ENCODE assay signal across 22 cellular contexts in the genomic region with DNA sequence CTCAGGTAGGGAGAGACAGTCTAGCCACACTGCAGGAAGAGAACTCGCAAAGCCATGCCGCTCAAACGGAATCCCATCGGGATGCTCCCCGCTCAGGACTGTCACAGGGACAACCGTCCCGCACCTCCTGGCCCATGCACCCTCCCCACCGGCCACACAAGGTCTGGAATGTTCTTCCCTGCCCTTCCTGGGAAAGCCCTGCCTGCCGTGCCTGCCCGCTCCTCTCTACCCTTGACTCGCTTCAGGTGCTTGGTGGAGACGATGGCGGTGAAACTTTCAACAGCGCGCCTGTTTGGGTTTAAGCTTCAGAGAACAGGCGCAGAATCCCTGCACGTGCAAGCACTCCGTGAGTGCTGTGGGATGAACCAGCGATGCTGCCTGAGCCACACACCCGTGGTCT. TPM values are rescaled to one million over a fixed set of nuclear protein-coding genes. Genes with fewer than 3 reads are reported as not detected.
A peak's percentile ranks its signal among the peaks of the same experiment; 100 is the strongest.
DNase-seq lines count a peak whose midpoint lies in the region; TF ChIP-seq lines count a peak whose summit lies in the region.
"Had no signal": no experiment of that assay in that cellular context is flagged by ENCODE, and none has a peak within 500 bp of the region (broad histone marks: within the 10 kb centered on the region; RNA-seq: fewer than 3 reads in every experiment).

No MANE protein-coding gene starts in this region.

- H3K9me3 ChIP-seq in BLaER1 treated with 17β-estradiol and CSF1 and Interleukin-3, amounts not matched to agents 10 nM and 100 nM (replicated peaks in 1 of 11), result peaks cover 10 to 30% (median 24%) of the 10 kb centered on the region in 11 experiments; a peak in 21 of 22 replicates
- H3K9me3 ChIP-seq in Karpas-422 (ENCODE audit: low read length), result no peaks in the 10 kb centered on the region
- H3K9me3 ChIP-seq in iPS-20b (ENCODE audit: insufficient read depth, low read depth, low read length), result no peaks in the 10 kb centered on the region
- H3K9me3 ChIP-seq in neuronal stem cell (replicated peaks in 1 of 2; ENCODE audit: control insufficient read depth in 2 of 2, insufficient read depth in 1 of 2, low read depth in 1 of 2, low read length in 2 of 2), result no peaks in the 10 kb centered on the region
- H3K9me3 ChIP-seq: SJCRH30 had no signal

- WGBS in neuronal stem cell (ENCODE audit: extremely low coverage in 2 of 2, insufficient read length in 2 of 2, insufficient replicate concordance in 1 of 2), 2 donors, result no CpG with 5 or more reads among the region's 20 CpGs

- H2AFZ ChIP-seq in Karpas-422 (ENCODE audit: low read length) (no peak overlapping the region), neuronal stem cell (ENCODE audit: low read length) (no peak overlapping the region)
- H2AFZ ChIP-seq: GM23248 had no signal

- no peaks in the 10 kb centered on the region for H3K9me2 ChIP-seq in Karpas-422 (replicated peaks; ENCODE audit: insufficient read depth, low read length)

- H3K14ac ChIP-seq in neuronal stem cell (ENCODE audit: low read length), result peak overlapping the region; percentile 31

- CTCF ChIA-PET in activated CD4-positive, alpha-beta T cell treated with anti-CD3 and anti-CD28 coated beads, Interleukin-2, amount 10 ng/mL, durations not matched to agents 7 days and 5 days (lab: Charles Lee), result no interaction called here

- no peaks in the 10 kb centered on the region for H3K27me3 ChIP-seq in BLaER1 treated with 17β-estradiol and CSF1 and Interleukin-3, amounts not matched to agents 10 nM and 100 nM
- H3K27me3 ChIP-seq in Karpas-422 (ENCODE audit: low read length) (no peaks in the 10 kb centered on the region), iPS-20b (ENCODE audit: insufficient read depth, low read length) (no peaks in the 10 kb centered on the region), neuronal stem cell (ENCODE audit: control insufficient read depth in 3 of 3, insufficient read depth in 3 of 3, low read depth in 1 of 3, low read length in 3 of 3) (no peaks in the 10 kb centered on the region)
- H3K27me3 ChIP-seq: SJCRH30 had no signal

- H2BK15ac ChIP-seq in neuronal stem cell (ENCODE audit: low read length), result no peak overlapping the region

- DNase-seq in Karpas-422 (no peak), neuronal stem cell (ENCODE audit: low spot score) (no peak), G401 (ENCODE audit: low spot score) (no peak), LoVo (ENCODE audit: low spot score) (no peak), GM13976 (ENCODE audit: low spot score) (no peak)
- DNase-seq in activated CD4-positive, alpha-beta T cell treated with anti-CD3 and anti-CD28 coated beads, Interleukin-2, amount 10 ng/mL, durations not matched to agents 7 days and 5 days, result no peak
- DNase-seq: AML-193; COR-L47; DMS79; GM23248; KBM-7; NCI-H1092 treated with DMSO at 0.1 percent for 48 hours; NCI-H1436 treated with DMSO at 0.1 percent for 48 hours; NCI-H1930; NCI-H2227 treated with DMSO at 0.1 percent for 48 hours; NCI-H510A treated with DMSO at 0.1 percent for 48 hours; NCI-H774; NK-92 treated with Interleukin-12 subunit alpha and Interleukin-12 subunit beta, amount 100 ng/mL, for 24 hours; SJCRH30 had no signal

- H3K9ac ChIP-seq in BLaER1 treated with 17β-estradiol and CSF1 and Interleukin-3, amounts not matched to agents 10 nM and 100 nM, result no peak overlapping the region
- H3K9ac ChIP-seq in Karpas-422 (ENCODE audit: low read length) (no peak overlapping the region), iPS-20b (ENCODE audit: low read depth, low read length) (0 out of 2 replicates have a peak overlapping the region, but pooled peaks have one; percentile 5), neuronal stem cell (ENCODE audit: low read depth, low read length, poor library complexity) (no peak overlapping the region)
- H3K9ac ChIP-seq: GM23248 had no signal

- no peak overlapping the region for H3K4ac ChIP-seq in neuronal stem cell (ENCODE audit: low read length)

- peak overlapping the region in 6 of 11 experiments; percentile 13 to 71 (median 65); a peak in 12 of 22 replicates for H3K4me2 ChIP-seq in BLaER1 treated with 17β-estradiol and CSF1 and Interleukin-3, amounts not matched to agents 10 nM and 100 nM
- H3K4me2 ChIP-seq in Karpas-422 (ENCODE audit: low read depth, low read length, poor library complexity, severe bottlenecking) (peak overlapping the region; percentile 83), neuronal stem cell (ENCODE audit: insufficient read depth, low read length, poor library complexity, severe bottlenecking) (no peak overlapping the region)

- peaks cover 28 to 67% (median 48%) of the 10 kb centered on the region in 11 experiments; a peak in 21 of 22 replicates for H3K36me3 ChIP-seq in BLaER1 treated with 17β-estradiol and CSF1 and Interleukin-3, amounts not matched to agents 10 nM and 100 nM
- H3K36me3 ChIP-seq in Karpas-422 (ENCODE audit: insufficient read depth, low read length) (peaks cover 4% of the 10 kb centered on the region; the same call in 1 of the 2 replicates), iPS-20b (ENCODE audit: insufficient read depth, low read depth, low read length) (no peaks in the 10 kb centered on the region), neuronal stem cell (replicated peaks in 1 of 2; ENCODE audit: control insufficient read depth in 2 of 2, insufficient read depth in 2 of 2, low read length in 2 of 2) (peaks cover 1 to 6% of the 10 kb centered on the region in 2 donors)
- H3K36me3 ChIP-seq: SJCRH30 had no signal

- H3K27ac ChIP-seq in BLaER1 treated with 17β-estradiol and CSF1 and Interleukin-3, amounts not matched to agents 10 nM and 100 nM, result no peak overlapping the region
- H3K27ac ChIP-seq in Karpas-422 (ENCODE audit: low read length) (peak overlapping the region; percentile 100; the same call in 1 of the 2 replicates), iPS-20b (ENCODE audit: low read length) (no peak overlapping the region), neuronal stem cell (replicated peaks; ENCODE audit: low read length) (no peak overlapping the region)
- H3K27ac ChIP-seq: GM23248, SJCRH30 had no signal

- H2BK5ac ChIP-seq in neuronal stem cell (ENCODE audit: low read length), result no peak overlapping the region

- no peak for TF ChIP-seq CTCF in GM13976 (IDR thresholded peaks at IDR 0.05; ENCODE audit: borderline replicate concordance, control extremely low read depth, extremely low read depth, insufficient read depth, missing control alignments)

- H3K79me2 ChIP-seq in Karpas-422 (ENCODE audit: low read length), result peaks cover 66% of the 10 kb centered on the region

- H3K4me1 ChIP-seq in BLaER1 treated with 17β-estradiol and CSF1 and Interleukin-3, amounts not matched to agents 10 nM and 100 nM, result peaks cover 2 to 48% (median 44%) of the 10 kb centered on the region in 10 experiments; a peak in 16 of 20 replicates
- H3K4me1 ChIP-seq in Karpas-422 (ENCODE audit: low read length) (peaks cover 91% of the 10 kb centered on the region), iPS-20b (ENCODE audit: insufficient read depth, low read length) (peaks cover 11% of the 10 kb centered on the region), neuronal stem cell (ENCODE audit: control insufficient read depth in 2 of 2, insufficient read depth in 1 of 2, low read depth in 1 of 2, low read length in 2 of 2) (peaks cover 0 to 4% of the 10 kb centered on the region in 2 donors)
- H3K4me1 ChIP-seq: SJCRH30 had no signal

- H2AK5ac ChIP-seq in neuronal stem cell (ENCODE audit: low read depth, low read length), result no peak overlapping the region

- peaks cover 34% of the 10 kb centered on the region for H3K79me1 ChIP-seq in neuronal stem cell (ENCODE audit: low read depth, low read length)

- no peak overlapping the region for H4K91ac ChIP-seq in neuronal stem cell (ENCODE audit: low read depth, low read length, poor library complexity)

- no peak overlapping the region for H2BK12ac ChIP-seq in neuronal stem cell (ENCODE audit: low read length)

- in situ Hi-C loops in G401 (cut with HindIII; ENCODE audit: low sequenced_read_pairs) (no loop called here), GM13976 (cut with MboI; ENCODE audit: low sequenced_read_pairs, unreplicated experiment) (no loop called here)

- H3K4me1 Mint-ChIP-seq in activated CD4-positive, alpha-beta T cell treated with anti-CD3 and anti-CD28 coated beads, Interleukin-2, amount 10 ng/mL, durations not matched to agents 7 days and 5 days, result peaks cover 1% of the 10 kb centered on the region

- peak overlapping the region; percentile 49 for H3K23ac ChIP-seq in neuronal stem cell (ENCODE audit: low read depth, low read length, poor library complexity)

- peak overlapping the region; percentile 42 for H2BK120ac ChIP-seq in neuronal stem cell (ENCODE audit: low read depth, low read length)

- H3K27ac Mint-ChIP-seq in activated CD4-positive, alpha-beta T cell treated with anti-CD3 and anti-CD28 coated beads, Interleukin-2, amount 10 ng/mL, durations not matched to agents 7 days and 5 days, result no peak overlapping the region

- no peak overlapping the region for H3K4me3 ChIP-seq in BLaER1 treated with 17β-estradiol and CSF1 and Interleukin-3, amounts not matched to agents 10 nM and 100 nM
- H3K4me3 ChIP-seq in Karpas-422 (ENCODE audit: low read length), result no peak overlapping the region
- H3K4me3 ChIP-seq in iPS-20b (ENCODE audit: low read length), result no peak overlapping the region
- H3K4me3 ChIP-seq in neuronal stem cell (ENCODE audit: low read length in 2 of 2), result no peak overlapping the region
- H3K4me3 ChIP-seq: GM23248, SJCRH30 had no signal

- H3K18ac ChIP-seq in neuronal stem cell (ENCODE audit: low read length), result peak overlapping the region; percentile 42

- H3K27me3 Mint-ChIP-seq in activated CD4-positive, alpha-beta T cell treated with anti-CD3 and anti-CD28 coated beads, Interleukin-2, amount 10 ng/mL, durations not matched to agents 7 days and 5 days, result no peaks in the 10 kb centered on the region

- H3K36me3 Mint-ChIP-seq in activated CD4-positive, alpha-beta T cell treated with anti-CD3 and anti-CD28 coated beads, Interleukin-2, amount 10 ng/mL, durations not matched to agents 7 days and 5 days (ENCODE audit: low read depth), result peaks cover 1% of the 10 kb centered on the region

- H3K9me3 Mint-ChIP-seq in activated CD4-positive, alpha-beta T cell treated with anti-CD3 and anti-CD28 coated beads, Interleukin-2, amount 10 ng/mL, durations not matched to agents 7 days and 5 days, result no peaks in the 10 kb centered on the region

- POLR2A ChIA-PET in activated CD4-positive, alpha-beta T cell treated with anti-CD3 and anti-CD28 coated beads, Interleukin-2, amount 10 ng/mL, durations not matched to agents 7 days and 5 days (lab: Charles Lee), result no interaction called here

- H4K20me1 ChIP-seq in BLaER1 treated with 17β-estradiol and CSF1 and Interleukin-3, amounts not matched to agents 10 nM and 100 nM, result peaks cover 68 to 99% (median 81%) of the 10 kb centered on the region in 11 experiments
- peaks cover 20% of the 10 kb centered on the region; the same call in 1 of the 2 replicates for H4K20me1 ChIP-seq in Karpas-422 (ENCODE audit: insufficient read depth, low read depth, low read length)

- no peak overlapping the region for H3K4me3 Mint-ChIP-seq in activated CD4-positive, alpha-beta T cell treated with anti-CD3 and anti-CD28 coated beads, Interleukin-2, amount 10 ng/mL, durations not matched to agents 7 days and 5 days
- H3K4me3 Mint-ChIP-seq: CD14-positive monocyte had no signal

- no peak overlapping the region for H4K8ac ChIP-seq in neuronal stem cell (ENCODE audit: low read depth, low read length)

RNA-seq across cellular contexts. Expression of gene TAF4, which starts 20.6 kb away (rescaled TPM):
- total RNA-seq in Karpas-422 (2014; rRNA removed; shearing (Covaris generic); ENCODE audit: low replicate concordance), result 19.5 and 19.7 TPM in 2 replicates
- polyA plus RNA-seq in neuronal stem cell (2013, experiment 1 of 2), result 13.5 TPM
- polyA plus RNA-seq in neuronal stem cell (2013, experiment 2 of 2), result 15.0 TPM
- total RNA-seq in activated CD4-positive, alpha-beta T cell treated with anti-CD3 and anti-CD28 coated beads, Interleukin-2, amount 10 ng/mL, durations not matched to agents 7 days and 5 days, result 10 to 100 TPM; 24.2 to 32.0 TPM
- total RNA-seq in G401 (2014; rRNA removed; shearing (Covaris generic)), result 8.2 and 13.8 TPM in 2 replicates
